10 cellular contexts compared by ENCODE assay signal in the genomic region with DNA sequence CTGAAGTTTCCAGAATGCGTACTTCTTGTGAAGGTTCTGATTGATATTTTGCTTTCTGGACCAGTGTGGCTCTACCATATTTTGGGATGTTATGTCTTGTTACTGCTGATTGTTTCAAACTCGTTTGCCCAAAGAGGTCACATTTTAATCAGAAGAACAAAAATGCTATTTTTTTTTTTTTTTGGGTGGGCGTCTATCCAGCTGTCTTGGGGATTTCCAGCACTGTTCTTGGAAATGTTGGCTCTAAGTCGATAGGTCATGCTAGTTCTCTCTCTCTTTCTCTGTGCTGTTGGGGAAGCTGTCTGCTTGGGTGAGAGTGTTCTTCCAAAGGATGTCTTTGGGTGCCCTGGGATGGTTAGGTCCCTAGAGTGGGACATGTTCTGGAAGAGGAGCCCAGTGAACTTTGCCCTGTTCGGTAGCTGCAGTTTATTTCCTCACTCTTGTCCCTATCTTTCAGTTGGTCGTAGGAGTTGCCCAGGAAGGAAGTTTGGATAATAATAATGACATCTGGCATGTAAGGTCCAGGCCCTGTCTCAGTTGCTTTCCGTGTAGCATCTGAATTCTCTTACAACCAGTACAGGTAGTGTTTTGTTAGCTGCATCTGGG. TPM values are rescaled to one million over a fixed set of nuclear protein-coding genes. Genes with fewer than 3 reads are reported as not detected.
DNase-seq lines count a peak whose midpoint lies in the region; ATAC-seq and TF ChIP-seq lines count a peak whose summit lies in the region.
"Had no signal": no experiment of that assay in that cellular context is flagged by ENCODE, and none has a peak within 500 bp of the region (broad histone marks: within the 10 kb centered on the region; RNA-seq: fewer than 3 reads in every experiment).

No MANE protein-coding gene starts in this region.

- intact Hi-C loops in CD4-positive, alpha-beta T cell (cut with DNase I, micrococcal nuclease): loop anchor here in 1 of 2 experiments (1.0 kb wide), 1 partner anchor 34 kb away; no protein-coding TSS in a partner anchor
- intact Hi-C loops in activated T-helper 1 cell treated with anti-CD3 and anti-CD28 coated beads, Interleukin-12 subunit alpha, Interleukin-12 subunit beta, Interleukin-2, Interleukin-4 antibody, amounts not matched to agents 30 ng/mL and 10 ng/mL and 1 ng/mL, durations not matched to agents 14 hours and 24 hours and 36 hours (cut with micrococcal nuclease): loop anchor here (1.0 kb wide), 3 partner anchors 22 to 114 kb away; no protein-coding TSS in a partner anchor

- no peaks in the 10 kb centered on the region for H3K36me3 Mint-ChIP-seq in CD4-positive, alpha-beta T cell (ENCODE audit: low read depth)
- H3K36me3 Mint-ChIP-seq in activated T-helper 1 cell treated with anti-CD3 and anti-CD28 coated beads, Interleukin-12 subunit alpha, Interleukin-12 subunit beta, Interleukin-2, Interleukin-4 antibody, amounts not matched to agents 30 ng/mL and 10 ng/mL and 1 ng/mL, durations not matched to agents 14 hours and 24 hours and 36 hours (ENCODE audit: low read depth): peaks cover 62% of the 10 kb centered on the region
- H3K36me3 Mint-ChIP-seq in naive thymus-derived CD8-positive, alpha-beta T cell: peaks cover 0 to 4% (median 0%) of the 10 kb centered on the region in 3 donors

- H3K9me3 ChIP-seq in CD4-positive, alpha-beta T cell (ENCODE audit: control insufficient read depth, low read length): no peaks in the 10 kb centered on the region

- no peak overlapping the region for H3K27ac Mint-ChIP-seq in CD4-positive, alpha-beta T cell
- peak overlapping the region; percentile 82 for H3K27ac Mint-ChIP-seq in activated T-helper 1 cell treated with anti-CD3 and anti-CD28 coated beads, Interleukin-12 subunit alpha, Interleukin-12 subunit beta, Interleukin-2, Interleukin-4 antibody, amounts not matched to agents 30 ng/mL and 10 ng/mL and 1 ng/mL, durations not matched to agents 14 hours and 24 hours and 36 hours
- peak overlapping the region in 6 of 10 donors; percentile 8 to 95 (median 76) for H3K27ac Mint-ChIP-seq in naive thymus-derived CD8-positive, alpha-beta T cell

- H3K27me3 Mint-ChIP-seq in CD4-positive, alpha-beta T cell: peaks cover 31% of the 10 kb centered on the region
- H3K27me3 Mint-ChIP-seq in activated T-helper 1 cell treated with anti-CD3 and anti-CD28 coated beads, Interleukin-12 subunit alpha, Interleukin-12 subunit beta, Interleukin-2, Interleukin-4 antibody, amounts not matched to agents 30 ng/mL and 10 ng/mL and 1 ng/mL, durations not matched to agents 14 hours and 24 hours and 36 hours (ENCODE audit: insufficient read depth): peaks cover 13% of the 10 kb centered on the region
- H3K27me3 Mint-ChIP-seq in naive thymus-derived CD8-positive, alpha-beta T cell: no peaks in the 10 kb centered on the region

- CTCF ChIA-PET in CD4-positive, alpha-beta T cell (lab: Charles Lee): interaction anchor here (1.2 to 1.3 kb wide), 2 partner anchors 34 to 114 kb away, joined by 3 read pairs; no protein-coding TSS in a partner anchor

- no peak for DNase-seq in CD4-positive, alpha-beta T cell
- DNase-seq in activated T-helper 1 cell treated with anti-CD3 and anti-CD28 coated beads, Interleukin-12 subunit alpha, Interleukin-12 subunit beta, Interleukin-2, Interleukin-4 antibody, amounts not matched to agents 30 ng/mL and 10 ng/mL and 1 ng/mL, durations not matched to agents 14 hours and 24 hours and 36 hours (ENCODE audit: low spot score): no peak
- DNase-seq in naive thymus-derived CD8-positive, alpha-beta T cell: no peak
- DNase-seq in NCI-H345 (lab: John Stamatoyannopoulos, UW): no peak
- no peak for DNase-seq in dermis blood vessel endothelial cell
- DNase-seq in globus pallidus (ENCODE audit: low spot score): no peak
- DNase-seq: Calu3, NCI-H226 had no signal

- no peak for ATAC-seq in CD4-positive, alpha-beta T cell (ENCODE audit: poor library complexity)
- no peak for ATAC-seq in naive thymus-derived CD8-positive, alpha-beta T cell

- POLR2A ChIA-PET in CD4-positive, alpha-beta T cell (lab: Charles Lee): interaction anchor here (1.6 kb wide), 1 partner anchor 35 kb away, joined by 9 read pairs; no protein-coding TSS in a partner anchor
- POLR2A ChIA-PET in naive thymus-derived CD8-positive, alpha-beta T cell (lab: Charles Lee): no interaction called here

- H3K4me1 Mint-ChIP-seq in CD4-positive, alpha-beta T cell (ENCODE audit: low read depth): peaks cover 49% of the 10 kb centered on the region
- H3K4me1 Mint-ChIP-seq in activated T-helper 1 cell treated with anti-CD3 and anti-CD28 coated beads, Interleukin-12 subunit alpha, Interleukin-12 subunit beta, Interleukin-2, Interleukin-4 antibody, amounts not matched to agents 30 ng/mL and 10 ng/mL and 1 ng/mL, durations not matched to agents 14 hours and 24 hours and 36 hours (ENCODE audit: low read depth): peaks cover 79% of the 10 kb centered on the region
- peaks cover 23 to 90% (median 55%) of the 10 kb centered on the region in 4 donors for H3K4me1 Mint-ChIP-seq in naive thymus-derived CD8-positive, alpha-beta T cell

- TF ChIP-seq CTCF in CD4-positive, alpha-beta T cell (IDR thresholded peaks at IDR 0.05): no peak
- no peak for TF ChIP-seq CTCF in GM12875 (IDR thresholded peaks at IDR 0.05; ENCODE audit: borderline replicate concordance, insufficient read depth, low read depth, low read length)

- H3K27me3 ChIP-seq in CD4-positive, alpha-beta T cell (ENCODE audit: control insufficient read depth, insufficient read depth, low read length): no peaks in the 10 kb centered on the region

- no peak overlapping the region for H3K27ac ChIP-seq in CD4-positive, alpha-beta T cell (ENCODE audit: low read depth, low read length)

- H3K4me3 ChIP-seq in GM12875 (ENCODE audit: low read depth, low read length): peak overlapping the region; percentile 93

- no peaks in the 10 kb centered on the region for H3K9me3 Mint-ChIP-seq in CD4-positive, alpha-beta T cell
- no peaks in the 10 kb centered on the region for H3K9me3 Mint-ChIP-seq in activated T-helper 1 cell treated with anti-CD3 and anti-CD28 coated beads, Interleukin-12 subunit alpha, Interleukin-12 subunit beta, Interleukin-2, Interleukin-4 antibody, amounts not matched to agents 30 ng/mL and 10 ng/mL and 1 ng/mL, durations not matched to agents 14 hours and 24 hours and 36 hours
- H3K9me3 Mint-ChIP-seq in naive thymus-derived CD8-positive, alpha-beta T cell: no peaks in the 10 kb centered on the region

- peak overlapping the region; percentile 91 for H3K4me3 Mint-ChIP-seq in CD4-positive, alpha-beta T cell
- H3K4me3 Mint-ChIP-seq in activated T-helper 1 cell treated with anti-CD3 and anti-CD28 coated beads, Interleukin-12 subunit alpha, Interleukin-12 subunit beta, Interleukin-2, Interleukin-4 antibody, amounts not matched to agents 30 ng/mL and 10 ng/mL and 1 ng/mL, durations not matched to agents 14 hours and 24 hours and 36 hours: peak overlapping the region; percentile 88
- H3K4me3 Mint-ChIP-seq in naive thymus-derived CD8-positive, alpha-beta T cell: peak overlapping the region; percentile 18 to 96 (median 91)

RNA-seq across cellular contexts. Expression of a gene that starts 2.9 kb away (rescaled TPM):
- total RNA-seq in CD4-positive, alpha-beta T cell: 10 to 100 TPM; 11.3 to 13.2 TPM
- 158 and 166 TPM in 2 replicates for total RNA-seq in activated T-helper 1 cell treated with anti-CD3 and anti-CD28 coated beads, Interleukin-12 subunit alpha, Interleukin-12 subunit beta, Interleukin-2, Interleukin-4 antibody, amounts not matched to agents 30 ng/mL and 10 ng/mL and 1 ng/mL, durations not matched to agents 14 hours and 24 hours and 36 hours
- total RNA-seq in naive thymus-derived CD8-positive, alpha-beta T cell: 10 to 100 TPM; 17.6 to 17.8 TPM
- polyA plus RNA-seq in naive thymus-derived CD8-positive, alpha-beta T cell: 1 to 10 TPM; 2.0 to 5.8 (median 3.2) TPM
- 2.4 and 25.9 TPM in 2 replicates for total RNA-seq in dermis blood vessel endothelial cell
- total RNA-seq: pulmonary artery endothelial cell had no signal
